8 cellular contexts compared by ENCODE assay signal in the genomic region with DNA sequence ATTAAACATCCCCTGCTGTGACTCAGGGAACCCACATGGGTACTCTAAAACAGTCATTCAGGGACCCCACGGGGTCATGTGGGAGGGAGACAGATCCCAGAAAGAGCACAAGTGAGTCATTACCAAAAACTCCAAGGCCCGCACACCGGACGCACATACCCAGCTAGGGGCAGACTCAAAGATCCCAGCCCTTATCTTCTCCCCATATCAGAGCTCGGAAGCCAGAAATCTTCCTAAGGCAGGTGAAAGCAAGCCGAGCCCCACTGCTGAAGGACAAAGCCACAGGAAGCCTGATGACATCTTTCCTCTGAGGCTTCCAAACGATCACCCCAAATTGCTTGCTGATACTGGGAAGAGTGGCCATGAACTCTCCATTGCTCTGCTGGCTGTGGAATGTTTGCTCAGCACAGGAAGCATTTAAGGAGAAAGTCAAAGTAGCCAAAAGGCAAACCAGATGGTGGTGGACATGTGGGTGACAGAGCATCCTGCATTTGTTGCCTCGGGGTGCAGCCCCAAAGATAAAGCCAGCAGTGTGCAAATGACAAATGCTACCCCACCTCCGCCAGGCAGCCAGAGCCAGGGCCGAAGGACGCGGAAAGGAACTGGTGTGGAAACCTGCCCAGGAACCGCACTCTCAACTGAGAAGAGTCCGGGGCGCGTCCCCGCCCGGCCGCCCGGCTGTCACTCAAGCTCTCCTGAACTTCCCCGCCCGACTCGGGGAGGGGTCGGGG.
A peak's percentile ranks its signal among the peaks of the same experiment; 100 is the strongest.
DNase-seq lines count a peak whose midpoint lies in the region; ATAC-seq lines count a peak whose summit lies in the region.

No MANE protein-coding gene starts in this region.

- H3K27ac ChIP-seq in cingulate gyrus (ENCODE audit: low read depth, low read length), result peak overlapping the region; percentile 80

- peak; percentile 38 for ATAC-seq in HG02870 (IDR thresholded peaks at IDR 0.05; ENCODE audit: unreplicated experiment)

- peak; percentile 69 for DNase-seq in NCI-H345 (lab: John Stamatoyannopoulos, UW)
- DNase-seq in NCI-H345 treated with DMSO at 0.1 percent for 48 hours (lab: John Stamatoyannopoulos, UW; ENCODE audit: unreplicated experiment), result no peak
- DNase-seq in NCI-H2029 treated with DMSO at 0.1 percent for 48 hours (lab: John Stamatoyannopoulos, UW), result peak; percentile 11
- DNase-seq in activated CD4-positive, alpha-beta T cell treated with anti-CD3 and anti-CD28 coated beads for 4 hours, result peak; percentile 80 to 84
- DNase-seq in left kidney (ENCODE audit: low read depth, low spot score), result peak; percentile 93
- peak; percentile 82 to 89 for DNase-seq in stimulated activated CD4-positive, alpha-beta T cell treated with anti-CD3 and anti-CD28 coated beads, Interleukin-2, amount 100 ng/mL, for 24 hours
